Comparison of ENCODE assay signal across 10 cellular contexts in the genomic region with DNA sequence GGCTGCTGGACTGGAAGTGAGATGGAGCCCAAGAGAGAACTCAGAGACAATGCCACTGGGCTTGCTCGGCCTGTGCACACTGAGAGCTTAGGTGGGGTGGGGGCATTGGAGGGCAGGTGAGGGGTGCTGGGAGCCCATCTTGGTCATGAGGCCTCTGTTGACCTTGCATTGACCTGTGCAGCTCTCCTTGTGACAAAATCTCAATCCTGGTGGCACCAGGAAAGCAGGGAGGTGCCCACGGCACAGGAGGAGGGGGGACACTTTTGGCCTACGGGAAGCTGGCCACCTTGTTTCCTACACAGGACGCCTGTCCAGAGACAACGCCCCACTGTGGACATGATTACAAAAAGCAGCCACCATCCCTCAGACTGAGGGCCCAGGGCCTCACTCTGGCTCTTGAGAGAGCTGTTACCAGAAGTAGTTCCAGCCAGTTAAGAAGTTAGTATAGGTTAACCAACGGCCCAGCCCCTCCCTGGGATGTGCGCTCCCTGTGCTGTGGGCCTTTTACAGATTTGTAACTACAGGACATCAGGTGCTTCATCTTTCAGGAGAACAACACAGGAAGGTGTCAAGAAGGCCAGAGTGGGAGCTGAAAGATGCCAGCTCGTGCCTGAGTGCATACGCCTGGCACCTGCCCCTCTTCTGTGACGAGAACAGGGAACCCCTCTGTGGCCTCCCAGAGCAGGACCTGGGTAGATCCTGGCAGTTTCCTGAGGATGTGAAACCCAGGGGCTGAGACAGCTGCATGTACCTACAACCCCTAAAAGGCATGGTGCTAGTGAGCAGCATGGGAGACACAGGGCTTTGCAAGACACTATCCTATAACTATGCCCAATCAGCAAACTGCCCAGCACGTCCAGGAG. TPM values are rescaled to one million over a fixed set of nuclear protein-coding genes. Genes with fewer than 3 reads are reported as not detected.
DNase-seq lines count a peak whose midpoint lies in the region; ATAC-seq, FAIRE-seq and TF ChIP-seq lines count a peak whose summit lies in the region.
"Had no signal": no experiment of that assay in that cellular context is flagged by ENCODE, and none has a peak within 500 bp of the region (broad histone marks: within the 10 kb centered on the region; RNA-seq: fewer than 3 reads in every experiment).

No MANE protein-coding gene starts in this region.

- TF ChIP-seq CTCF in BE2C (IDR thresholded peaks at IDR 0.05; ENCODE audit: low read depth, low read length) = no peak
- TF ChIP-seq CTCF in type B pancreatic cell (conservative IDR thresholded peaks at IDR 0.05) = no peak

- H3K4me3 ChIP-seq in BE2C (ENCODE audit: low read depth, low read length) = no peak overlapping the region
- H3K4me3 ChIP-seq: SJSA1 had no signal

- ATAC-seq in GM19395 (IDR thresholded peaks at IDR 0.05; ENCODE audit: unreplicated experiment) = peak; percentile 69
- ATAC-seq in HG03025 (IDR thresholded peaks at IDR 0.05; ENCODE audit: low FRiP score, unreplicated experiment) = peak; percentile 74

- no peak for TF ChIP-seq POLR2A in GM12892 (IDR thresholded peaks at IDR 0.05; ENCODE audit: low read depth, low read length)

- 0 out of 2 replicates have a peak, but pooled peaks cover 3% of the 10 kb centered on the region for H3K4me1 ChIP-seq in BE2C

- H3K4me3 Mint-ChIP-seq in type B pancreatic cell = no peak overlapping the region
- H3K4me3 Mint-ChIP-seq: activated naive CD8-positive, alpha-beta T cell had no signal

- no peaks in the 10 kb centered on the region for H3K36me3 ChIP-seq in BE2C
- H3K36me3 ChIP-seq: SJSA1 had no signal

- H3K36me3 Mint-ChIP-seq in type B pancreatic cell = no peaks in the 10 kb centered on the region
- H3K36me3 Mint-ChIP-seq: activated naive CD8-positive, alpha-beta T cell had no signal

- H3K27me3 Mint-ChIP-seq in type B pancreatic cell = no peaks in the 10 kb centered on the region
- H3K27me3 Mint-ChIP-seq: activated naive CD8-positive, alpha-beta T cell had no signal

- no peaks in the 10 kb centered on the region for H3K9me3 Mint-ChIP-seq in type B pancreatic cell

- no peak overlapping the region for H3K27ac Mint-ChIP-seq in type B pancreatic cell
- H3K27ac Mint-ChIP-seq: activated naive CD8-positive, alpha-beta T cell had no signal

- in situ Hi-C loops in SK-MEL-5 (cut with HindIII; ENCODE audit: low pct_unique_long_range_greater_than_20kb, low sequenced_read_pairs) = no loop called here

- H3K4me1 Mint-ChIP-seq in type B pancreatic cell (ENCODE audit: unreplicated experiment) = peaks cover 43% of the 10 kb centered on the region

- H3K27me3 ChIP-seq in BE2C = no peaks in the 10 kb centered on the region
- H3K27me3 ChIP-seq: SJSA1 had no signal

- FAIRE-seq in GM12892 (lab: Jason Lieb, UNC) = no peak

- no peaks in the 10 kb centered on the region for H3K9me3 ChIP-seq in BE2C
- H3K9me3 ChIP-seq: SJSA1 had no signal

- DNase-seq in GM12892 (ENCODE audit: insufficient read length) = peak; percentile 32
- DNase-seq in SK-MEL-5 (ENCODE audit: low read depth, low spot score) = peak; percentile 38
- no peak for DNase-seq in BE2C
- DNase-seq in NCI-H2107 (lab: John Stamatoyannopoulos, UW) = no peak
- DNase-seq in type B pancreatic cell (ENCODE audit: extremely low spot score, unreplicated experiment) = no peak
- no peak for DNase-seq in COLO668 (lab: John Stamatoyannopoulos, UW; ENCODE audit: unreplicated experiment)

RNA-seq across cellular contexts. Expression of gene PKD1L1, which starts 10.3 kb away (rescaled TPM):
- polyA plus RNA-seq in GM12892 (2012; ENCODE audit: missing spikeins) = not detected
- 0.51 and 0.58 TPM in 2 replicates for total RNA-seq in SK-MEL-5 (2014; rRNA removed; shearing (Covaris generic))
- 0.21 and 0.41 TPM in 2 replicates for polyA plus RNA-seq in SK-MEL-5 (2015; cell fraction: cytosol; rRNA removed)
- polyA plus RNA-seq in SK-MEL-5 (2015; cell fraction: nucleus; rRNA removed) = 3.6 and 3.9 TPM in 2 replicates
- polyA plus RNA-seq in BE2C (2012; ENCODE audit: insufficient read depth, insufficient read length, low read depth) = 0.25 TPM
- total RNA-seq in type B pancreatic cell (ENCODE audit: low replicate concordance) = 0.17 and 0.67 TPM in 2 replicates

RNA-seq across cellular contexts. Expression of gene HUS1, which starts 41.5 kb away (rescaled TPM):
- 19.8 TPM for polyA plus RNA-seq in GM12892 (2012; ENCODE audit: missing spikeins)
- total RNA-seq in SK-MEL-5 (2014; rRNA removed; shearing (Covaris generic)) = 50.4 and 71.8 TPM in 2 replicates
- polyA plus RNA-seq in SK-MEL-5 (2015; cell fraction: cytosol; rRNA removed) = 45.1 and 55.0 TPM in 2 replicates
- 66.8 and 75.0 TPM in 2 replicates for polyA plus RNA-seq in SK-MEL-5 (2015; cell fraction: nucleus; rRNA removed)
- 27.7 TPM for polyA plus RNA-seq in BE2C (2012; ENCODE audit: insufficient read depth, insufficient read length, low read depth)
- 26.4 and 34.5 TPM in 2 replicates for total RNA-seq in type B pancreatic cell (ENCODE audit: low replicate concordance)

Comparison
In these comparisons a context has a peak if more than half of its experiments do, and no peak if none do; other contexts are left out.
1. DNase-seq: peak in GM12892 (single experiment) and SK-MEL-5 (single experiment); none in BE2C (single experiment), NCI-H2107 (single experiment), type B pancreatic cell (single experiment) and COLO668 (single experiment).